Comparison of ENCODE assay signal across 15 cellular contexts in the genomic region with DNA sequence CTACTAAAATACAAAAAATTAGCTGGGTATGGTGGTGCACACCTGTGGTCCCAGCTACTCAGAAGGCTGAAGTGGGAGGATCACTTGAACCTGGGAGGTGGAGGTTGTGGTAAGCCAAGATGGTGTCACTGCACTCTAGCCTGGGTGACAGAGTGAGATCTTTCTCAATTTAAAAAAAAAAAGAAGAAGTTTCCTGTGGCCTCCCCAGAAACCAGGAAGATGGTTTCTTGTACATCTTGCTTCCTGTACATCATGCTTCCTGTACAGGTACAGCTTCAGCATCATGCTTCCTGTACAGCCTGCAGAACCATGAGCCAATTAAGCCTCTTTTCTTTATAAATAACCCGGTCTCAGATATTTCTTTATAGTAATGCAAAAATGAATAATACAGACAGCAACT. TPM values are rescaled to one million over a fixed set of nuclear protein-coding genes. Genes with fewer than 3 reads are reported as not detected.
DNase-seq lines count a peak whose midpoint lies in the region; ATAC-seq and TF ChIP-seq lines count a peak whose summit lies in the region.
"Not testable (repeated sequence)": the region's sequence is repeated elsewhere in the genome, so short reads cannot be mapped to it uniquely, and the experiment has no call there.
"Had no signal": no experiment of that assay in that cellular context is flagged by ENCODE, and none has a peak within 500 bp of the region (broad histone marks: within the 10 kb centered on the region; RNA-seq: fewer than 3 reads in every experiment).

No MANE protein-coding gene starts in this region.

- CTCF ChIA-PET in CD8-positive, alpha-beta memory T cell (lab: Charles Lee); OCI-LY7 (lab: Charles Lee; ENCODE audit: unreplicated experiment); activated CD4-positive, alpha-beta T cell treated with anti-CD3 and anti-CD28 coated beads for 36 hours (lab: Charles Lee); activated CD8-positive, alpha-beta T cell treated with anti-CD3 and anti-CD28 coated beads, Interleukin-2, amount 10 ng/mL, durations not matched to agents 7 days and 5 days (lab: Charles Lee): not testable (repeated sequence)

- peak overlapping the region in 7 of 8 donors; percentile 25 to 86 (median 71) for H3K27ac Mint-ChIP-seq in CD8-positive, alpha-beta memory T cell
- peak overlapping the region; percentile 5 for H3K27ac Mint-ChIP-seq in activated CD4-positive, alpha-beta T cell treated with anti-CD3 and anti-CD28 coated beads for 36 hours
- peak overlapping the region; percentile 94 for H3K27ac Mint-ChIP-seq in activated CD8-positive, alpha-beta T cell treated with anti-CD3 and anti-CD28 coated beads, Interleukin-2, amount 10 ng/mL, durations not matched to agents 7 days and 5 days
- peak overlapping the region in 1 of 2 donors; percentile 47 for H3K27ac Mint-ChIP-seq in activated naive CD4-positive, alpha-beta T cell treated with anti-CD3 and anti-CD28 coated beads, Interleukin-2, amount 50 U/mL, for 72 hours
- H3K27ac Mint-ChIP-seq in effector memory CD8-positive, alpha-beta T cell = peak overlapping the region; percentile 75 to 82
- H3K27ac Mint-ChIP-seq in natural killer cell = peak overlapping the region; percentile 6 to 51

- not testable (repeated sequence) for H3K27me3 ChIP-seq in CD8-positive, alpha-beta memory T cell (ENCODE audit: insufficient read depth, low read length, poor library complexity, severe bottlenecking)

- not testable (repeated sequence) for H3K4me3 ChIP-seq in CD8-positive, alpha-beta memory T cell (ENCODE audit: low read length); OCI-LY7 (ENCODE audit: low read depth, low read length, poor library complexity, severe bottlenecking)

- peaks cover 18 to 21% (median 21%) of the 10 kb centered on the region in 3 donors for H3K4me1 Mint-ChIP-seq in CD8-positive, alpha-beta memory T cell
- H3K4me1 Mint-ChIP-seq in activated CD4-positive, alpha-beta T cell treated with anti-CD3 and anti-CD28 coated beads for 36 hours = peaks cover 32% of the 10 kb centered on the region
- peaks cover 38% of the 10 kb centered on the region for H3K4me1 Mint-ChIP-seq in activated CD8-positive, alpha-beta T cell treated with anti-CD3 and anti-CD28 coated beads, Interleukin-2, amount 10 ng/mL, durations not matched to agents 7 days and 5 days (ENCODE audit: low read depth)
- peaks cover 14 to 20% of the 10 kb centered on the region in 2 donors for H3K4me1 Mint-ChIP-seq in effector memory CD8-positive, alpha-beta T cell (ENCODE audit: low read depth in 2 of 2)
- peaks cover 5 to 23% of the 10 kb centered on the region in 2 donors for H3K4me1 Mint-ChIP-seq in natural killer cell

- H3K27ac ChIP-seq in CD8-positive, alpha-beta memory T cell (ENCODE audit: low read depth, low read length); OCI-LY7 (ENCODE audit: low read depth, low read length, poor library complexity, severe bottlenecking): not testable (repeated sequence)

- peak overlapping the region in 4 of 7 donors; percentile 5 to 52 (median 38) for H3K4me3 Mint-ChIP-seq in CD8-positive, alpha-beta memory T cell
- H3K4me3 Mint-ChIP-seq in activated CD4-positive, alpha-beta T cell treated with anti-CD3 and anti-CD28 coated beads for 36 hours; natural killer cell: not testable (repeated sequence)
- peak overlapping the region; percentile 8 for H3K4me3 Mint-ChIP-seq in activated CD8-positive, alpha-beta T cell treated with anti-CD3 and anti-CD28 coated beads, Interleukin-2, amount 10 ng/mL, durations not matched to agents 7 days and 5 days
- peak overlapping the region; percentile 30 to 31 for H3K4me3 Mint-ChIP-seq in effector memory CD8-positive, alpha-beta T cell

- H3K4me2 ChIP-seq in OCI-LY7 (ENCODE audit: low read length) = not testable (repeated sequence)

- H4K20me1 ChIP-seq in OCI-LY7 (ENCODE audit: insufficient read depth, low read length) = not testable (repeated sequence)

- peaks cover 16% of the 10 kb centered on the region for H3K4me1 ChIP-seq in CD8-positive, alpha-beta memory T cell (ENCODE audit: insufficient read depth, low read length)
- H3K4me1 ChIP-seq in OCI-LY7 (ENCODE audit: insufficient read depth, low read length, poor library complexity, severe bottlenecking) = not testable (repeated sequence)

- not testable (repeated sequence) for BruUV-seq in OCI-LY7 (replicated peaks; lab: Mats Ljungman, UMichigan)

- intact Hi-C loops in OCI-LY7 (cut with micrococcal nuclease; ENCODE audit: unreplicated experiment); activated CD4-positive, alpha-beta T cell treated with anti-CD3 and anti-CD28 coated beads for 36 hours (cut with DNase I, micrococcal nuclease); natural killer cell (cut with micrococcal nuclease): not testable (repeated sequence)

- POLR2A ChIA-PET in CD8-positive, alpha-beta memory T cell (lab: Charles Lee); OCI-LY7 (lab: Charles Lee); activated CD4-positive, alpha-beta T cell treated with anti-CD3 and anti-CD28 coated beads for 36 hours (lab: Charles Lee): not testable (repeated sequence)
- POLR2A ChIA-PET in activated CD8-positive, alpha-beta T cell treated with anti-CD3 and anti-CD28 coated beads, Interleukin-2, amount 10 ng/mL, durations not matched to agents 7 days and 5 days (lab: Charles Lee) = interaction anchor here (0.7 kb wide), 1 partner anchor 562 kb away, joined by 3 read pairs; no protein-coding TSS in a partner anchor

- peaks cover 17 to 86% (median 37%) of the 10 kb centered on the region in 3 donors for H3K36me3 Mint-ChIP-seq in CD8-positive, alpha-beta memory T cell
- H3K36me3 Mint-ChIP-seq in activated CD4-positive, alpha-beta T cell treated with anti-CD3 and anti-CD28 coated beads for 36 hours (ENCODE audit: low read depth) = peaks cover 20% of the 10 kb centered on the region
- H3K36me3 Mint-ChIP-seq in activated CD8-positive, alpha-beta T cell treated with anti-CD3 and anti-CD28 coated beads, Interleukin-2, amount 10 ng/mL, durations not matched to agents 7 days and 5 days (ENCODE audit: low read depth) = peaks cover 51% of the 10 kb centered on the region
- peaks cover 44 to 53% of the 10 kb centered on the region in 2 donors for H3K36me3 Mint-ChIP-seq in activated naive CD4-positive, alpha-beta T cell treated with anti-CD3 and anti-CD28 coated beads, Interleukin-2, amount 50 U/mL, for 72 hours
- H3K36me3 Mint-ChIP-seq in effector memory CD8-positive, alpha-beta T cell (ENCODE audit: insufficient read depth) = not testable (repeated sequence)
- peaks cover 32% of the 10 kb centered on the region for H3K36me3 Mint-ChIP-seq in natural killer cell

- H3K9me3 ChIP-seq in CD8-positive, alpha-beta memory T cell (ENCODE audit: low read length); OCI-LY7 (ENCODE audit: low read length): not testable (repeated sequence)

- H2AFZ ChIP-seq in OCI-LY7 (ENCODE audit: low read length) = not testable (repeated sequence)

- peak; percentile 71 for ATAC-seq in activated CD4-positive, alpha-beta T cell treated with anti-CD3 and anti-CD28 coated beads for 36 hours
- ATAC-seq in activated CD8-positive, alpha-beta T cell treated with anti-CD3 and anti-CD28 coated beads, Interleukin-2, amount 10 ng/mL, durations not matched to agents 7 days and 5 days = peak; percentile 86
- ATAC-seq in activated naive CD4-positive, alpha-beta T cell treated with anti-CD3 and anti-CD28 coated beads, Interleukin-2, amount 50 U/mL, for 72 hours = peak; percentile 39 to 50
- ATAC-seq in effector memory CD8-positive, alpha-beta T cell (replicated peaks) = peak; percentile 88
- peak in 1 of 3 donors; percentile 34 for ATAC-seq in natural killer cell

- H3K9me2 ChIP-seq in OCI-LY7 (ENCODE audit: insufficient read depth, low read length) = not testable (repeated sequence)

- H3K9me3 Mint-ChIP-seq in CD8-positive, alpha-beta memory T cell = peaks cover 40 to 77% (median 54%) of the 10 kb centered on the region in 5 donors
- peaks cover 33% of the 10 kb centered on the region for H3K9me3 Mint-ChIP-seq in activated CD4-positive, alpha-beta T cell treated with anti-CD3 and anti-CD28 coated beads for 36 hours (ENCODE audit: low read depth)
- H3K9me3 Mint-ChIP-seq in activated CD8-positive, alpha-beta T cell treated with anti-CD3 and anti-CD28 coated beads, Interleukin-2, amount 10 ng/mL, durations not matched to agents 7 days and 5 days (ENCODE audit: insufficient read depth) = peaks cover 61% of the 10 kb centered on the region
- peaks cover 35 to 38% of the 10 kb centered on the region in 2 donors for H3K9me3 Mint-ChIP-seq in activated naive CD4-positive, alpha-beta T cell treated with anti-CD3 and anti-CD28 coated beads, Interleukin-2, amount 50 U/mL, for 72 hours
- H3K9me3 Mint-ChIP-seq in effector memory CD8-positive, alpha-beta T cell = peaks cover 14 to 40% of the 10 kb centered on the region in 2 donors
- H3K9me3 Mint-ChIP-seq in natural killer cell = peaks cover 12 to 21% of the 10 kb centered on the region in 2 donors

- H3K79me2 ChIP-seq in OCI-LY7 (ENCODE audit: insufficient read depth, low read depth, low read length) = not testable (repeated sequence)

- peaks cover 11 to 13% of the 10 kb centered on the region in 2 donors for H3K27me3 Mint-ChIP-seq in CD8-positive, alpha-beta memory T cell
- not testable (repeated sequence) for H3K27me3 Mint-ChIP-seq in activated CD4-positive, alpha-beta T cell treated with anti-CD3 and anti-CD28 coated beads for 36 hours; activated CD8-positive, alpha-beta T cell treated with anti-CD3 and anti-CD28 coated beads, Interleukin-2, amount 10 ng/mL, durations not matched to agents 7 days and 5 days (ENCODE audit: low read depth); effector memory CD8-positive, alpha-beta T cell
- peaks cover 11 to 14% of the 10 kb centered on the region in 2 donors for H3K27me3 Mint-ChIP-seq in natural killer cell (ENCODE audit: low read depth in 2 of 2)

- TF ChIP-seq CTCF in OCI-LY7 (conservative IDR thresholded peaks at IDR 0.05; ENCODE audit: low read length); natural killer cell (IDR thresholded peaks at IDR 0.05): not testable (repeated sequence)

- H3K36me3 ChIP-seq in CD8-positive, alpha-beta memory T cell (ENCODE audit: insufficient read depth, low read length); OCI-LY7 (ENCODE audit: insufficient read depth, low read length): not testable (repeated sequence)

- peak in 2 of 5 donors; percentile 1 to 48 for DNase-seq in CD8-positive, alpha-beta memory T cell
- DNase-seq in OCI-LY7 (ENCODE audit: low spot score) = peak; percentile 16
- not testable (repeated sequence) for DNase-seq in activated CD4-positive, alpha-beta T cell treated with anti-CD3 and anti-CD28 coated beads for 36 hours; activated naive CD4-positive, alpha-beta T cell treated with anti-CD3 and anti-CD28 coated beads, Interleukin-2, amount 50 U/mL, for 72 hours (ENCODE audit: low spot score in 2 of 2); effector memory CD8-positive, alpha-beta T cell; natural killer cell
- DNase-seq in activated CD8-positive, alpha-beta T cell treated with anti-CD3 and anti-CD28 coated beads, Interleukin-2, amount 10 ng/mL, durations not matched to agents 7 days and 5 days = peak; percentile 58

RNA-seq across cellular contexts. Expression of gene MEIKIN, which starts 43.2 kb away (rescaled TPM):
- total RNA-seq in CD8-positive, alpha-beta memory T cell = under 1 TPM in 1 of 2 experiments, not detected in 1; 0.53 TPM
- polyA plus RNA-seq in CD8-positive, alpha-beta memory T cell = 0.69 TPM
- not detected in 2 replicates for total RNA-seq in OCI-LY7 (2014; rRNA removed; shearing (Covaris generic))
- total RNA-seq in OCI-LY7 (2022) (not detected in 2 replicates), natural killer cell (1 to 10 TPM in 1 of 3 donors, not detected in 2; 1.1 TPM)
- not detected for total RNA-seq in activated CD4-positive, alpha-beta T cell treated with anti-CD3 and anti-CD28 coated beads for 36 hours
- not detected for total RNA-seq in activated CD8-positive, alpha-beta T cell treated with anti-CD3 and anti-CD28 coated beads, Interleukin-2, amount 10 ng/mL, durations not matched to agents 7 days and 5 days
- not detected for total RNA-seq in activated naive CD4-positive, alpha-beta T cell treated with anti-CD3 and anti-CD28 coated beads, Interleukin-2, amount 50 U/mL, for 72 hours
- total RNA-seq: HepG2, HFFc6, HT1080, PC-9, Right ventricle myocardium superior, SJSA1 had no signal
- polyA plus RNA-seq: A549, HepG2, K562 had no signal
